22 cellular contexts compared by ENCODE assay signal in genomic region chr13:30715837-30716236, GRCh38. TPM values are rescaled to one million over a fixed set of nuclear protein-coding genes. Genes with fewer than 3 reads are reported as not detected.
DNase-seq lines count a peak whose midpoint lies in the region; ATAC-seq, FAIRE-seq and TF ChIP-seq lines count a peak whose summit lies in the region.
"Had no signal": no experiment of that assay in that cellular context is flagged by ENCODE, and none has a peak within 500 bp of the region (broad histone marks: within the 10 kb centered on the region; RNA-seq: fewer than 3 reads in every experiment).

No MANE protein-coding gene starts in this region.

- no peak for FAIRE-seq in GM19239 (lab: Jason Lieb, UNC)
- FAIRE-seq: G401.6, GM12892, H1, HepG2 had no signal

- DNase-seq in Right ventricle myocardium inferior (ENCODE audit: missing footprints), result peak; percentile 80
- no peak for DNase-seq in cardiac septum (ENCODE audit: low spot score)
- peak; percentile 70 for DNase-seq in epithelial cell of esophagus (ENCODE audit: low read depth)
- DNase-seq in right cardiac atrium, result peak; percentile 76 to 89 (median 86)
- DNase-seq in HCEC 1CT, result no peak
- no peak for DNase-seq in GM19239 (ENCODE audit: insufficient read length, low spot score)
- no peak for DNase-seq in stimulated activated CD4-positive, alpha-beta T cell treated with anti-CD3 and anti-CD28 coated beads, Interleukin-1b, Interleukin-23, amount 100 ng/mL, for 48 hours
- DNase-seq: AML-193; CD4-positive, alpha-beta memory T cell; DMS79 treated with DMSO at 0.1 percent for 48 hours; Karpas-422; MV-4-11; NCI-H1417 treated with DMSO at 0.1 percent for 48 hours; NCI-H2029 treated with DMSO at 0.1 percent for 48 hours; NCI-H510A treated with DMSO at 0.1 percent for 48 hours; SJCRH30 had no signal

- ATAC-seq in Right ventricle myocardium inferior (peak; percentile 89), right cardiac atrium (peak; percentile 71 to 87), GM21576 (IDR thresholded peaks at IDR 0.05; ENCODE audit: unreplicated experiment) (no peak)
- ATAC-seq: HepG2 had no signal

- no peaks in the 10 kb centered on the region for H3K9me3 ChIP-seq in right cardiac atrium (ENCODE audit: control insufficient read depth, low read length)
- H3K9me3 ChIP-seq: SJCRH30 had no signal

- intact Hi-C loops in Right ventricle myocardium inferior (cut with DNase I), result no loop called here
- intact Hi-C loops in cardiac septum (cut with DNase I), result no loop called here
- intact Hi-C loops in right cardiac atrium (cut with DNase I), result no loop called here

- no peak overlapping the region for H3K27ac ChIP-seq in right cardiac atrium (ENCODE audit: low read length)
- H3K27ac ChIP-seq: SJCRH30 had no signal

- no peaks in the 10 kb centered on the region for H3K27me3 ChIP-seq in right cardiac atrium (ENCODE audit: control insufficient read depth, insufficient read depth)
- H3K27me3 ChIP-seq: SJCRH30 had no signal

- H3K4me3 ChIP-seq in epithelial cell of esophagus (ENCODE audit: low read length) (no peak overlapping the region), right cardiac atrium (ENCODE audit: low read length) (no peak overlapping the region)
- H3K4me3 ChIP-seq: SJCRH30 had no signal

- 44% methylated on average over 4 of the region's 4 CpGs for WGBS in right cardiac atrium

- TF ChIP-seq CTCF in epithelial cell of esophagus (IDR thresholded peaks at IDR 0.05; ENCODE audit: insufficient read depth, low read depth, low read length, missing control alignments), result no peak

- peaks cover 4% of the 10 kb centered on the region for H3K4me1 ChIP-seq in right cardiac atrium (ENCODE audit: control insufficient read depth, insufficient read depth, low read length)

RNA-seq across cellular contexts. Expression of gene ALOX5AP, which starts 19.5 kb away (rescaled TPM):
- total RNA-seq in Right ventricle myocardium inferior, result 13.6 TPM
- 5.4 TPM for total RNA-seq in cardiac septum
- 10 to 100 TPM in 1 of 4 donors, 1 to 10 TPM in 3; 3.3 to 12.4 (median 8.2) TPM for total RNA-seq in right cardiac atrium
- 1.9 TPM for polyA plus RNA-seq in right cardiac atrium
- total RNA-seq: A172, H1 had no signal
- polyA plus RNA-seq: H1 had no signal

Comparison
In these comparisons a context has a peak if more than half of its experiments do, and no peak if none do; other contexts are left out.
1. DNase-seq: peak in Right ventricle myocardium inferior (single experiment), epithelial cell of esophagus (single experiment) and right cardiac atrium (3 of 3); none in cardiac septum (single experiment), HCEC 1CT (single experiment), GM19239 (single experiment) and stimulated activated CD4-positive, alpha-beta T cell treated with anti-CD3 and anti-CD28 coated beads, Interleukin-1b, Interleukin-23, amount 100 ng/mL, for 48 hours (single experiment).